11 cellular contexts compared by ENCODE assay signal in genomic region chr6:18324708-18325047, GRCh38.
DNase-seq lines count a peak whose midpoint lies in the region; ATAC-seq, FAIRE-seq and TF ChIP-seq lines count a peak whose summit lies in the region.
"Had no signal": no experiment of that assay in that cellular context is flagged by ENCODE, and none has a peak within 500 bp of the region (broad histone marks: within the 10 kb centered on the region; RNA-seq: fewer than 3 reads in every experiment).

No MANE protein-coding gene starts in this region.

- H3K9me3 ChIP-seq in DOHH2 (ENCODE audit: control insufficient read depth, insufficient read depth, low read length) (no peaks in the 10 kb centered on the region), OCI-LY3 (ENCODE audit: insufficient read depth, low read length) (no peaks in the 10 kb centered on the region), small intestine (ENCODE audit: control insufficient read depth, low read depth) (no peaks in the 10 kb centered on the region)
- H3K9me3 ChIP-seq: HAP-1 had no signal

- DNase-seq in left lobe of liver (ENCODE audit: low spot score) (no peak), small intestine (peak; percentile 8), left cardiac atrium (no peak), NCI-H226 (no peak), sciatic nerve (ENCODE audit: low spot score) (no peak)
- DNase-seq: GOT3 had no signal

- 24 to 47% (median 24%) methylated on average over 4 of the region's 4 CpGs for WGBS in small intestine, 3 donors

- H3K27me3 ChIP-seq in DOHH2 (ENCODE audit: control insufficient read depth, low read length), result no peaks in the 10 kb centered on the region
- no peaks in the 10 kb centered on the region for H3K27me3 ChIP-seq in OCI-LY3 (ENCODE audit: low read depth, low read length)
- H3K27me3 ChIP-seq in small intestine (ENCODE audit: control insufficient read depth in 2 of 2, insufficient read depth in 2 of 2, low read length in 2 of 2), result no peaks in the 10 kb centered on the region

- no peak overlapping the region for H2AFZ ChIP-seq in OCI-LY3 (ENCODE audit: low read depth, low read length)

- no peaks in the 10 kb centered on the region for H3K36me3 ChIP-seq in DOHH2 (ENCODE audit: control insufficient read depth, low read length)
- no peaks in the 10 kb centered on the region for H3K36me3 ChIP-seq in OCI-LY3 (replicated peaks; ENCODE audit: low read depth, low read length)
- no peaks in the 10 kb centered on the region for H3K36me3 ChIP-seq in small intestine (ENCODE audit: control insufficient read depth in 2 of 2, insufficient read depth in 2 of 2, low read length in 2 of 2)
- H3K36me3 ChIP-seq: HAP-1 had no signal

- H3F3A ChIP-seq in DOHH2 (ENCODE audit: control insufficient read depth, insufficient read depth), result peaks cover 25% of the 10 kb centered on the region

- intact Hi-C loops in left cardiac atrium (cut with DNase I), result loop anchor here (1.0 to 5.0 kb wide), 2 partner anchors 180 to 183 kb away; no protein-coding TSS in a partner anchor
- intact Hi-C loops in sciatic nerve (cut with DNase I), result loop anchor here (10.0 kb wide), 1 partner anchor 180 kb away; no protein-coding TSS in a partner anchor

- H3K27ac ChIP-seq in DOHH2 (ENCODE audit: low read depth, low read length) (peak overlapping the region; percentile 63), OCI-LY3 (ENCODE audit: low read length) (peak overlapping the region; percentile 100), small intestine (ENCODE audit: low read depth in 1 of 2, low read length in 1 of 2) (no peak overlapping the region)

- ATAC-seq in left lobe of liver (peak; percentile 33), left cardiac atrium (no peak), sciatic nerve (no peak), HG03457 (IDR thresholded peaks at IDR 0.05; ENCODE audit: unreplicated experiment) (no peak)

- peak overlapping the region; percentile 75 for H3K4me2 ChIP-seq in DOHH2 (ENCODE audit: low read length)
- peak overlapping the region; percentile 40 for H3K4me2 ChIP-seq in OCI-LY3 (ENCODE audit: low read length)

- peaks cover 82% of the 10 kb centered on the region for H3K4me1 ChIP-seq in DOHH2 (ENCODE audit: control insufficient read depth, low read length)
- peaks cover 70% of the 10 kb centered on the region for H3K4me1 ChIP-seq in OCI-LY3 (ENCODE audit: low read length)
- no peaks in the 10 kb centered on the region for H3K4me1 ChIP-seq in small intestine (ENCODE audit: control insufficient read depth in 2 of 2, insufficient read depth in 1 of 2, low read depth in 1 of 2, low read length in 1 of 2)
- H3K4me1 ChIP-seq: HAP-1 had no signal

- no peaks in the 10 kb centered on the region for H4K20me1 ChIP-seq in DOHH2 (ENCODE audit: control insufficient read depth, insufficient read depth, low read depth, low read length)
- no peaks in the 10 kb centered on the region for H4K20me1 ChIP-seq in OCI-LY3 (ENCODE audit: insufficient read depth, low read length)

- H3K79me2 ChIP-seq in DOHH2 (ENCODE audit: control insufficient read depth, low read length) (peaks cover 21% of the 10 kb centered on the region), OCI-LY3 (ENCODE audit: low read length) (0 out of 2 replicates have a peak, but pooled peaks cover 3% of the 10 kb centered on the region)

- no peaks in the 10 kb centered on the region for H3K9me2 ChIP-seq in DOHH2 (replicated peaks; ENCODE audit: control insufficient read depth, low read length)

- no peak for TF ChIP-seq CTCF in DOHH2 (IDR thresholded peaks at IDR 0.05; ENCODE audit: low read depth, low read length, poor library complexity, severe bottlenecking)
- no peak for TF ChIP-seq CTCF in OCI-LY3 (IDR thresholded peaks at IDR 0.05; ENCODE audit: low read depth, low read length)

- H3K9ac ChIP-seq in OCI-LY3 (ENCODE audit: low read length), result peak overlapping the region; percentile 91; the same call in 1 of the 2 replicates

- no peak for FAIRE-seq in small intestine (lab: Jason Lieb, UNC)
- FAIRE-seq: HTR-8/SVneo had no signal

- H3K4me3 ChIP-seq in DOHH2 (ENCODE audit: low read length), result peak overlapping the region; percentile 56
- peak overlapping the region; percentile 16; the same call in 1 of the 2 replicates for H3K4me3 ChIP-seq in OCI-LY3 (ENCODE audit: low read length)
- H3K4me3 ChIP-seq in small intestine (ENCODE audit: low read depth in 1 of 2, low read length in 2 of 2), result no peak overlapping the region
- H3K4me3 ChIP-seq: HAP-1 had no signal

Comparison
In these comparisons a context has a peak if more than half of its experiments do, and no peak if none do; other contexts are left out.
1. H3K27ac ChIP-seq: peak in DOHH2 (single experiment) and OCI-LY3 (single experiment); none in small intestine (0 of 2).
2. H3K4me3 ChIP-seq: peak in DOHH2 (single experiment) and OCI-LY3 (single experiment); none in small intestine (0 of 2).